39 cellular contexts compared by ENCODE assay signal in the genomic region with DNA sequence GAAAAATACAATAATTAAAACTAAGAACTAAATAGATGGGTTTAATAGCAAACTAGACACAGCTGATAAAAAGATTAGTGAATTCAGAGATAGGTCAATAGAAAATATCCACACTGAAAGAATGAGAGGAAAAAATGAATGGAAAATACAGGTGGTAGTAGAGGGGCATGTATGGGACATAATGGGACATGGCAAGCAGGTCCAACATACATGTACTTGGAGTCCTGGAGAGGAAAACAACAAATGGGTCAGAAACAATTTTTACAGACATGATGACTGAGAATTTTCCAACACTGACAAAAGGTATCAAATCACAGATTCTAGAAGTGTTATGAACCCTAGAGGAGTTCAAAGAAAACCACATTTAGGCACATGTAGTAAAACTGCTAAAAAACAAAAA.
"Had no signal": no experiment of that assay in that cellular context is flagged by ENCODE, and none has a peak within 500 bp of the region (broad histone marks: within the 10 kb centered on the region; RNA-seq: fewer than 3 reads in every experiment).

No MANE protein-coding gene starts in this region.

- H3K27me3 Mint-ChIP-seq: activated naive CD4-positive, alpha-beta T cell treated with anti-CD3 and anti-CD28 coated beads, Interleukin-2, amount 10 ng/mL, durations not matched to agents 7 days and 5 days; activated naive CD4-positive, alpha-beta T cell treated with anti-CD3 and anti-CD28 coated beads, Interleukin-2, amount 50 U/mL, for 24 hours; activated naive CD8-positive, alpha-beta T cell; activated naive CD8-positive, alpha-beta T cell treated with anti-CD3 and anti-CD28 coated beads for 36 hours; activated naive CD8-positive, alpha-beta T cell treated with anti-CD3 and anti-CD28 coated beads, Interleukin-2, amount 10 ng/mL, durations not matched to agents 7 days and 5 days; activated naive CD8-positive, alpha-beta T cell treated with anti-CD3 and anti-CD28 coated beads, Interleukin-2, amount 50 U/mL, for 24 hours; activated T-cell treated with anti-CD3 and anti-CD28 coated beads, Interleukin-2, amount 50 U/mL, for 24 hours; activated T-helper 17 cell treated with anti-CD3 and anti-CD28 coated beads, Interleukin-2, amount 50 U/mL, for 72 hours; brain; central memory CD8-positive, alpha-beta T cell had no signal

- H3K36me3 Mint-ChIP-seq: activated naive CD4-positive, alpha-beta T cell treated with anti-CD3 and anti-CD28 coated beads, Interleukin-2, amount 50 U/mL, for 72 hours had no signal

- H3K9me3 Mint-ChIP-seq: activated naive CD4-positive, alpha-beta T cell treated with anti-CD3 and anti-CD28 coated beads, Interleukin-2, amount 10 ng/mL, durations not matched to agents 7 days and 5 days; activated naive CD4-positive, alpha-beta T cell treated with anti-CD3 and anti-CD28 coated beads, Interleukin-2, amount 50 U/mL, for 24 hours; activated naive CD4-positive, alpha-beta T cell treated with anti-CD3 and anti-CD28 coated beads, Interleukin-2, amount 50 U/mL, for 72 hours; activated naive CD8-positive, alpha-beta T cell treated with anti-CD3 and anti-CD28 coated beads for 36 hours; activated T-cell treated with anti-CD3 and anti-CD28 coated beads, Interleukin-2, amount 50 U/mL, for 24 hours; activated T-cell treated with anti-CD3 and anti-CD28 coated beads, Interleukin-2, amount 50 U/mL, for 4 hours; activated T-helper 1 cell treated with anti-CD3 and anti-CD28 coated beads, Interleukin-12 subunit alpha, Interleukin-12 subunit beta, Interleukin-2, Interleukin-4 antibody, amounts not matched to agents 30 ng/mL and 10 ng/mL and 1 ng/mL, durations not matched to agents 14 hours and 24 hours and 36 hours; activated T-helper 2 cell treated with anti-CD3 and anti-CD28 coated beads, Interferon-gamma antibody, Interleukin-2, Interleukin-4, amounts not matched to agents 10 μg/mL and 5 μg/mL and 100 μg/mL, durations not matched to agents 14 hours and 24 hours and 36 hours; central memory CD8-positive, alpha-beta T cell had no signal

- H3K4me1 Mint-ChIP-seq: activated naive CD8-positive, alpha-beta T cell treated with anti-CD3 and anti-CD28 coated beads, Interleukin-2, amount 50 U/mL, for 24 hours; brain had no signal

- H3K27me3 ChIP-seq: adrenal gland, ascending aorta, body of pancreas, brain microvascular endothelial cell, breast epithelium, cardiac muscle cell had no signal

- H3K27ac Mint-ChIP-seq: activated naive CD4-positive, alpha-beta T cell treated with anti-CD3 and anti-CD28 coated beads for 36 hours; activated naive CD4-positive, alpha-beta T cell treated with anti-CD3 and anti-CD28 coated beads, Interleukin-2, amount 10 ng/mL, durations not matched to agents 7 days and 5 days; activated naive CD4-positive, alpha-beta T cell treated with anti-CD3 and anti-CD28 coated beads, Interleukin-2, amount 50 U/mL, for 24 hours; activated naive CD4-positive, alpha-beta T cell treated with anti-CD3 and anti-CD28 coated beads, Interleukin-2, amount 50 U/mL, for 72 hours; activated naive CD8-positive, alpha-beta T cell; activated naive CD8-positive, alpha-beta T cell treated with anti-CD3 and anti-CD28 coated beads for 36 hours; activated naive CD8-positive, alpha-beta T cell treated with anti-CD3 and anti-CD28 coated beads, Interleukin-2, amount 10 ng/mL, durations not matched to agents 7 days and 5 days; activated naive CD8-positive, alpha-beta T cell treated with anti-CD3 and anti-CD28 coated beads, Interleukin-2, amount 50 U/mL, for 24 hours; activated T-cell treated with anti-CD3 and anti-CD28 coated beads, Interleukin-2, amount 50 U/mL, for 24 hours; activated T-cell treated with anti-CD3 and anti-CD28 coated beads, Interleukin-2, amount 50 U/mL, for 72 hours; activated T-helper 1 cell treated with anti-CD3 and anti-CD28 coated beads, Interleukin-12 subunit alpha, Interleukin-12 subunit beta, Interleukin-2, Interleukin-4 antibody, amounts not matched to agents 30 ng/mL and 10 ng/mL and 1 ng/mL, durations not matched to agents 14 hours and 24 hours and 36 hours; activated T-helper 17 cell treated with anti-CD3 and anti-CD28 coated beads, Interleukin-2, amount 50 U/mL, for 72 hours; activated T-helper 2 cell treated with anti-CD3 and anti-CD28 coated beads, Interferon-gamma antibody, Interleukin-2, Interleukin-4, amounts not matched to agents 10 μg/mL and 5 μg/mL and 100 μg/mL, durations not matched to agents 14 hours and 24 hours and 36 hours; brain had no signal

- FAIRE-seq: astrocyte, bronchial epithelial cell had no signal

- DNase-seq: activated effector memory CD4-positive, alpha-beta T cell treated with anti-CD3 and anti-CD28 coated beads, Interleukin-2, amount 50 U/mL, for 16 hours; activated effector memory CD4-positive, alpha-beta T cell treated with Interleukin-2 at 50 U/mL for 16 hours; activated gamma-delta T cell; activated gamma-delta T cell treated with Interleukin-2 at 50 U/mL for 16 hours; activated naive CD4-positive, alpha-beta T cell; activated naive CD4-positive, alpha-beta T cell treated with anti-CD3 and anti-CD28 coated beads for 36 hours; activated naive CD4-positive, alpha-beta T cell treated with anti-CD3 and anti-CD28 coated beads, Interleukin-2, amount 10 ng/mL, durations not matched to agents 7 days and 5 days; activated naive CD4-positive, alpha-beta T cell treated with anti-CD3 and anti-CD28 coated beads, Interleukin-2, amount 50 U/mL, for 16 hours; activated naive CD4-positive, alpha-beta T cell treated with Interleukin-2 at 50 U/mL for 16 hours; activated naive CD8-positive, alpha-beta T cell treated with anti-CD3 and anti-CD28 coated beads for 36 hours; activated naive CD8-positive, alpha-beta T cell treated with anti-CD3 and anti-CD28 coated beads, Interleukin-2, amount 10 ng/mL, durations not matched to agents 7 days and 5 days; activated naive CD8-positive, alpha-beta T cell treated with anti-CD3 and anti-CD28 coated beads, Interleukin-2, amount 50 U/mL, for 24 hours; activated T-cell treated with anti-CD3 and anti-CD28 coated beads, Interleukin-2, amount 50 U/mL, for 24 hours; activated T-cell treated with anti-CD3 and anti-CD28 coated beads, Interleukin-2, amount 50 U/mL, for 4 hours; activated T-cell treated with anti-CD3 and anti-CD28 coated beads, Interleukin-2, amount 50 U/mL, for 48 hours; activated T-cell treated with anti-CD3 and anti-CD28 coated beads, Interleukin-2, amount 50 U/mL, for 72 hours; adrenal gland; amniotic stem cell; amygdala; anterior cingulate cortex; aorta; body of pancreas; brain microvascular endothelial cell; caudate nucleus; central memory CD4-positive, alpha-beta T cell; cerebellar nuclear complex had no signal

- H3K9me3 ChIP-seq: adrenal gland, ascending aorta, body of pancreas, breast epithelium had no signal

- H3K4me1 ChIP-seq: adrenal gland, ascending aorta, body of pancreas, breast epithelium had no signal

- H3K4me3 Mint-ChIP-seq: activated naive CD4-positive, alpha-beta T cell treated with anti-CD3 and anti-CD28 coated beads for 36 hours; activated naive CD4-positive, alpha-beta T cell treated with anti-CD3 and anti-CD28 coated beads, Interleukin-2, amount 10 ng/mL, durations not matched to agents 7 days and 5 days; activated naive CD4-positive, alpha-beta T cell treated with anti-CD3 and anti-CD28 coated beads, Interleukin-2, amount 50 U/mL, for 24 hours; activated naive CD8-positive, alpha-beta T cell; activated naive CD8-positive, alpha-beta T cell treated with anti-CD3 and anti-CD28 coated beads for 36 hours; activated naive CD8-positive, alpha-beta T cell treated with anti-CD3 and anti-CD28 coated beads, Interleukin-2, amount 10 ng/mL, durations not matched to agents 7 days and 5 days; activated naive CD8-positive, alpha-beta T cell treated with anti-CD3 and anti-CD28 coated beads, Interleukin-2, amount 50 U/mL, for 24 hours; activated T-cell treated with anti-CD3 and anti-CD28 coated beads, Interleukin-2, amount 50 U/mL, for 24 hours; activated T-cell treated with anti-CD3 and anti-CD28 coated beads, Interleukin-2, amount 50 U/mL, for 4 hours; activated T-cell treated with anti-CD3 and anti-CD28 coated beads, Interleukin-2, amount 50 U/mL, for 72 hours; activated T-helper 1 cell treated with anti-CD3 and anti-CD28 coated beads, Interleukin-12 subunit alpha, Interleukin-12 subunit beta, Interleukin-2, Interleukin-4 antibody, amounts not matched to agents 30 ng/mL and 10 ng/mL and 1 ng/mL, durations not matched to agents 14 hours and 24 hours and 36 hours; activated T-helper 17 cell treated with anti-CD3 and anti-CD28 coated beads, Interleukin-2, amount 50 U/mL, for 72 hours; brain; central memory CD8-positive, alpha-beta T cell had no signal

- H3K36me3 ChIP-seq: adrenal gland, brain microvascular endothelial cell, breast epithelium, cardiac muscle cell had no signal

- H3K27ac ChIP-seq: adrenal gland, ascending aorta, body of pancreas, brain microvascular endothelial cell, breast epithelium, cardiac muscle cell had no signal

- ATAC-seq: activated naive CD4-positive, alpha-beta T cell treated with anti-CD3 and anti-CD28 coated beads, Interleukin-2, amount 50 U/mL, for 72 hours; activated naive CD8-positive, alpha-beta T cell treated with anti-CD3 and anti-CD28 coated beads, Interleukin-2, amount 50 U/mL, for 24 hours; activated T-cell treated with anti-CD3 and anti-CD28 coated beads, Interleukin-2, amount 50 U/mL, for 4 hours; activated T-cell treated with anti-CD3 and anti-CD28 coated beads, Interleukin-2, amount 50 U/mL, for 72 hours; activated T-helper 17 cell treated with anti-CD3 and anti-CD28 coated beads, Interleukin-2, amount 50 U/mL, for 72 hours; body of pancreas had no signal

- H3K4me3 ChIP-seq: adrenal gland, ascending aorta, body of pancreas, breast epithelium, cardiac muscle cell had no signal
